ENCODE assay signal across 15 cellular contexts in the genomic region with DNA sequence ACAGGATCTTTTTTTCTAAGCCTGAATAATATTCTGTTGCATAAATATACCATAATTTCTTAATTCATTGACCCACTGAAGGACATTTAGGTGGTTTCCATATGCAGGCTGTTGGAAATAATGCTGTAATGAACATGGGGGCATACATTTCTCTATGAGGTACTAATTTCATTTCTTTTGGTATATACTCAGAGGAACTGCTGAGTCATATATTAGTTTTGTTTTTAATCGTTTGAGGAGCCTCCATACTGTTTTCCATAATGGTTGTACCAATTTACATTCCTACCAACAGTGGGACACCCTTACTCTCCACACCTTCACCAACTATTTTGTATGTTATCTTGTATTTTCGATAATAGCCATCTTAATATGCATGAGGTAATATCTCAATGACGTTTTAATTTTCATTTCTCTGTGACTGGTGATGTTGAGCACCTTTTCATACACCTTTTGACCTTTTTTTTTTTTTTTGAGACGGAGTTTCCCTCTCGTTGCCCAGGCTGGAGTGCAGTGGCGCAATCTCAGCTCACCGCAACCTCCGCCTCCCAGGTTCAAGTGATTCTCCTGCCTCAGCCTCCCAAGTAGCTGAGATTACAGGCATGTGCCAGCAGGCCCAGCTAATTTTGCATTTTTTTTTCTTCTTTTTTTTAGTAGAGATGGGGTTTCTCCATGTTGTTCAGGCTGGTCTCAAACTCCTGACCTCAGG.
"Had no signal": no experiment of that assay in that cellular context is flagged by ENCODE, and none has a peak within 500 bp of the region (broad histone marks: within the 10 kb centered on the region; RNA-seq: fewer than 3 reads in every experiment).

No MANE protein-coding gene starts in this region.

- DNase-seq: activated CD4-positive, alpha-beta T cell treated with anti-CD3 and anti-CD28 coated beads, Interleukin-2, amount 50 U/mL, for 4 hours; aorta; endodermal cell; erythroblast; hypothalamus; kidney glomerular epithelial cell; ovary; stimulated activated CD4-positive, alpha-beta T cell treated with anti-CD3 and anti-CD28 coated beads, Interleukin-12 subunit alpha, Interleukin-12 subunit beta, amount 100 ng/mL, for 4 hours; stomach had no signal

- H3K36me3 ChIP-seq: breast epithelium, ovary, stomach, thoracic aorta had no signal

- H3K4me1 ChIP-seq: breast epithelium, stomach had no signal

- H3K9me3 ChIP-seq: breast epithelium, ovary, stomach, thoracic aorta had no signal

- H3K27me3 Mint-ChIP-seq: activated naive CD8-positive, alpha-beta T cell had no signal

- H3K27ac Mint-ChIP-seq: activated naive CD8-positive, alpha-beta T cell; activated T-helper 2 cell treated with anti-CD3 and anti-CD28 coated beads, Interferon-gamma antibody, Interleukin-2, Interleukin-4, amounts not matched to agents 10 μg/mL and 5 μg/mL and 100 μg/mL, durations not matched to agents 14 hours and 24 hours and 36 hours; endodermal cell; WTC11 had no signal

- H3K27ac ChIP-seq: breast epithelium, ovary, stomach, thoracic aorta had no signal

- H3K4me3 ChIP-seq: breast epithelium, ovary, stomach, thoracic aorta had no signal

- ATAC-seq: WTC11 had no signal

- H3K4me3 Mint-ChIP-seq: activated naive CD8-positive, alpha-beta T cell; endodermal cell; neural crest cell; WTC11 had no signal
